18 cellular contexts compared by ENCODE assay signal in the genomic region with DNA sequence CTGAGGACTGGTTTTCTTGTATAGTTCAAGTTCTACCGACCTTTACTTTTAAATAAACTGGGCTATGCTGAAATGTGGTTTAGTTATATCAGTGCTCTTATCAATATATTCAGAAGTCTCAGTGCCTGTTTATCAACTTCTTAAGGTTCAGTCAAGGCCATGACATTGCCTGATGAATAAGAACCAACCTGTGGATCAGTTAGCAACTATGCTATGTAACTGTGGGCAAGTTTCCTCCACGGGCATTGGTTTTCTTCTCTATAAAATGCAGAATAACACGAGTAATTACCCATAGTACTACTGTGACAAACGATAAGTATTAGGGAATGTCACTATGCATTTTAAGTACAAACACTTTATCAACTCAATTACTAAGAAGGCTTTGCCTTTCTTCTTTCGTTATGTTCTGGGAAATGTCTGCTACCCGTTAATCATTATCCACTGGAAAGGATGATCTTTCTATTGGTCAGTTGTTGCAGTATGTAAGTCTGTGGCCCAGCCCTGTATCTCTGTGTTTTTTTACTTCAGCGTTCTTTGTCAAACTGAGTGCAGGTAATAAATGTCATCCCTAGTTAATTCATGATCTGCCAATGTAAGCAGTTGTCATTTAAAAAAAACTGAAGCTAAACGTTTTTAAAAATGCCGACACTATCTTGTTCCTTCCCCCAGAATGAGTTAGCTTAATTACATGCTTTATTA.
DNase-seq lines count a peak whose midpoint lies in the region; TF ChIP-seq lines count a peak whose summit lies in the region.
"Had no signal": no experiment of that assay in that cellular context is flagged by ENCODE, and none has a peak within 500 bp of the region (broad histone marks: within the 10 kb centered on the region; RNA-seq: fewer than 3 reads in every experiment).

No MANE protein-coding gene starts in this region.

- no peaks in the 10 kb centered on the region for H3K79me2 ChIP-seq in mesendoderm (ENCODE audit: control insufficient read depth, insufficient read depth, low read length)

- intact Hi-C loops in A673 (cut with micrococcal nuclease; ENCODE audit: unreplicated experiment) (no loop called here), sigmoid colon (cut with DNase I) (no loop called here), ovary (cut with DNase I) (no loop called here)

- no peak overlapping the region for H2AK5ac ChIP-seq in mesendoderm (ENCODE audit: low read length)

- H3K23ac ChIP-seq in mesendoderm (ENCODE audit: low read length): no peak overlapping the region

- no peak overlapping the region for H4K5ac ChIP-seq in mesendoderm (ENCODE audit: low read length)

- TF ChIP-seq CTCF in A673 (conservative IDR thresholded peaks at IDR 0.05; ENCODE audit: low read depth, low read length): no peak
- TF ChIP-seq CTCF in kidney epithelial cell (IDR thresholded peaks at IDR 0.05; ENCODE audit: insufficient read depth, low read length, poor library complexity, severe bottlenecking): no peak
- TF ChIP-seq CTCF in sigmoid colon (IDR thresholded peaks at IDR 0.05): no peak
- no peak for TF ChIP-seq CTCF in nephron progenitor cell (IDR thresholded peaks at IDR 0.05)
- no peak for TF ChIP-seq CTCF in ovary (IDR thresholded peaks at IDR 0.05)

- H2BK15ac ChIP-seq in mesendoderm (replicated peaks; ENCODE audit: low read depth): no peak overlapping the region

- H3K4me1 ChIP-seq in A673 (ENCODE audit: insufficient read depth, low read length, poor library complexity, severe bottlenecking) (peaks cover 27% of the 10 kb centered on the region), sigmoid colon (peaks cover 0 to 32% (median 27%) of the 10 kb centered on the region in 4 donors), mesendoderm (ENCODE audit: control insufficient read depth, low read depth, low read length) (no peaks in the 10 kb centered on the region), ovary (ENCODE audit: insufficient read depth) (no peaks in the 10 kb centered on the region)

- no peaks in the 10 kb centered on the region for H3K9me3 ChIP-seq in A673 (ENCODE audit: low read depth, low read length, poor library complexity, severe bottlenecking)
- peaks cover 0 to 2% (median 0%) of the 10 kb centered on the region in 4 donors for H3K9me3 ChIP-seq in sigmoid colon
- no peaks in the 10 kb centered on the region for H3K9me3 ChIP-seq in ovary

- CTCF ChIA-PET in A673 (lab: Charles Lee): no interaction called here

- H3K4me1 Mint-ChIP-seq in nephron progenitor cell: peaks cover 9% of the 10 kb centered on the region

- TF ChIP-seq POLR2A in sigmoid colon (IDR thresholded peaks at IDR 0.05) (no peak), ovary (IDR thresholded peaks at IDR 0.05) (no peak)

- no TSS peak for BruUV-seq in A673 (replicated peaks; lab: Mats Ljungman, UMichigan)

- DNase-seq in A673 (ENCODE audit: low spot score) (peak; percentile 28), HT-29 (ENCODE audit: low spot score) (peak; percentile 42), kidney epithelial cell (ENCODE audit: low read depth) (peak; percentile 9), sigmoid colon (no peak), mesendoderm (no peak), nephron progenitor cell (no peak), NCI-H2171 (lab: John Stamatoyannopoulos, UW) (no peak), ovary (no peak)
- DNase-seq: 8988T, DMS79, HCEC 1CT, KG1, NCI-H1048, NCI-H146, NCI-H226, NCI-H526 treated with DMSO at 0.1 percent for 48 hours, OCI-M1 had no signal

- no peak overlapping the region for H3K4me2 ChIP-seq in mesendoderm (ENCODE audit: low read length)

- no peak overlapping the region for H3K27ac Mint-ChIP-seq in nephron progenitor cell

- no peak overlapping the region for H3K56ac ChIP-seq in mesendoderm (ENCODE audit: low read length)

- no peaks in the 10 kb centered on the region for H3K79me1 ChIP-seq in mesendoderm (ENCODE audit: low read length)

- TF ChIP-seq EP300 in sigmoid colon (IDR thresholded peaks at IDR 0.05) (no peak), ovary (IDR thresholded peaks at IDR 0.05) (no peak)

- no peak overlapping the region for H3K4me3 Mint-ChIP-seq in nephron progenitor cell

- H3K27me3 ChIP-seq in A673 (replicated peaks; ENCODE audit: insufficient read depth, low read depth, low read length, poor library complexity) (no peaks in the 10 kb centered on the region), kidney epithelial cell (ENCODE audit: control insufficient read depth, insufficient read depth, low read length) (no peaks in the 10 kb centered on the region), sigmoid colon (no peaks in the 10 kb centered on the region), mesendoderm (ENCODE audit: insufficient read depth, low read length, poor library complexity) (no peaks in the 10 kb centered on the region), ovary (no peaks in the 10 kb centered on the region)

- H2BK5ac ChIP-seq in mesendoderm (ENCODE audit: low read length): no peak overlapping the region

- H3K9me3 Mint-ChIP-seq in nephron progenitor cell: peaks cover 9% of the 10 kb centered on the region

- POLR2A ChIA-PET in A673 (lab: Charles Lee; ENCODE audit: low non-redundant PET): interaction anchor here (0.6 kb wide), 2 partner anchors 39 to 84 kb away, joined by 3 read pairs; no protein-coding TSS in a partner anchor

- H3K9ac ChIP-seq in mesendoderm (ENCODE audit: low read length): no peak overlapping the region

- H3K4me3 ChIP-seq in A673 (ENCODE audit: low read depth, low read length, poor library complexity, severe bottlenecking) (no peak overlapping the region), kidney epithelial cell (ENCODE audit: low read depth, low read length) (no peak overlapping the region), sigmoid colon (peak overlapping the region in 1 of 4 donors; percentile 12), mesendoderm (ENCODE audit: low read length) (no peak overlapping the region), ovary (no peak overlapping the region)

- H4K8ac ChIP-seq in mesendoderm (ENCODE audit: low read depth, low read length): no peak overlapping the region

- H3K4ac ChIP-seq in mesendoderm (ENCODE audit: low read depth, low read length): no peak overlapping the region

- WGBS in sigmoid colon, 2 donors: 18 to 67% methylated on average over 9 of the region's 9 CpGs
- WGBS in mesendoderm (ENCODE audit: extremely low coverage, insufficient coverage, low lambda C conversion rate): no CpG with 5 or more reads among the region's 9 CpGs
- 63 to 68% (median 65%) methylated on average over 9 of the region's 9 CpGs for WGBS in ovary, 3 donors

- no peaks in the 10 kb centered on the region for H3K36me3 Mint-ChIP-seq in nephron progenitor cell (ENCODE audit: low read depth)

- no peak overlapping the region for H2BK120ac ChIP-seq in mesendoderm (ENCODE audit: low read depth, low read length)

- peaks cover 1% of the 10 kb centered on the region for H3K27me3 Mint-ChIP-seq in nephron progenitor cell (ENCODE audit: low read depth, poor library complexity)

- H3K27ac ChIP-seq in A673 (ENCODE audit: low read depth, low read length, poor library complexity, severe bottlenecking): no peak overlapping the region
- H3K27ac ChIP-seq in sigmoid colon: peak overlapping the region in 3 of 4 donors; percentile 9 to 33 (median 21)
- H3K27ac ChIP-seq in mesendoderm (ENCODE audit: low read depth, low read length): no peak overlapping the region
- no peak overlapping the region for H3K27ac ChIP-seq in ovary
- H3K27ac ChIP-seq: C4-2B had no signal

- H3K18ac ChIP-seq in mesendoderm (ENCODE audit: low read length): no peak overlapping the region

- H3K36me3 ChIP-seq in A673 (ENCODE audit: insufficient read depth, low read length, poor library complexity, severe bottlenecking) (no peaks in the 10 kb centered on the region), kidney epithelial cell (ENCODE audit: control insufficient read depth, insufficient read depth, low read length) (no peaks in the 10 kb centered on the region), sigmoid colon (no peaks in the 10 kb centered on the region), mesendoderm (ENCODE audit: control insufficient read depth, insufficient read depth, low read length) (no peaks in the 10 kb centered on the region), ovary (no peaks in the 10 kb centered on the region)

Comparison
In these comparisons a context has a peak if more than half of its experiments do, and no peak if none do; other contexts are left out.
1. DNase-seq: peak in A673 (single experiment), HT-29 (single experiment) and kidney epithelial cell (single experiment); none in sigmoid colon (single experiment), mesendoderm (single experiment), nephron progenitor cell (single experiment), NCI-H2171 (single experiment) and ovary (0 of 5).
2. H3K27ac ChIP-seq: peak in sigmoid colon (3 of 4); none in A673 (single experiment), mesendoderm (single experiment) and ovary (0 of 2).